In genomic region chr2:100889286-100889685, GRCh38 we compare ENCODE assay signal across 2 cellular contexts.
TF ChIP-seq lines count a peak whose summit lies in the region.

No MANE protein-coding gene starts in this region.

TF ChIP-seq in HEK293T, 16 proteins besides CTCF, POLR2A, EP300 and RAD21 (continued from another document):
- no peak for TF ChIP-seq FOXK2 (IDR thresholded peaks at IDR 0.05)
TF ChIP-seq in HEK293T: peak in this region for 0.

TF ChIP-seq in SK-N-SH treated with all-trans-retinoic acid at 6 μM for 48 hours, 23 proteins besides CTCF, POLR2A, EP300 and RAD21 (continued from another document):
- TF ChIP-seq TSHZ2 (CRISPR knock-in tag; IDR thresholded peaks at IDR 0.05), result no peak
